In genomic region chr2:135043345-135043744, GRCh38 we compare ENCODE assay signal across 10 cellular contexts. TPM values are rescaled to one million over a fixed set of nuclear protein-coding genes. Genes with fewer than 3 reads are reported as not detected.
A peak's percentile ranks its signal among the peaks of the same experiment; 100 is the strongest.
DNase-seq lines count a peak whose midpoint lies in the region; ATAC-seq and TF ChIP-seq lines count a peak whose summit lies in the region.
"Had no signal": no experiment of that assay in that cellular context is flagged by ENCODE, and none has a peak within 500 bp of the region (broad histone marks: within the 10 kb centered on the region; RNA-seq: fewer than 3 reads in every experiment).

No MANE protein-coding gene starts in this region.

- CTCF ChIA-PET in AG04450 (lab: Charles Lee) = no interaction called here

- no peak overlapping the region for H3K4me3 ChIP-seq in AG04450 (ENCODE audit: low read depth, low read length)
- no peak overlapping the region for H3K4me3 ChIP-seq in kidney epithelial cell (ENCODE audit: low read depth, low read length)
- H3K4me3 ChIP-seq: Peyer's patch had no signal

- TF ChIP-seq CTCF in AG04450 (IDR thresholded peaks at IDR 0.05; ENCODE audit: low read depth, low read length) (peak; percentile 51), GM13976 (IDR thresholded peaks at IDR 0.05; ENCODE audit: borderline replicate concordance, control extremely low read depth, extremely low read depth, insufficient read depth, missing control alignments) (peak; percentile 23), kidney epithelial cell (IDR thresholded peaks at IDR 0.05; ENCODE audit: insufficient read depth, low read length, poor library complexity, severe bottlenecking) (peak; percentile 50)

- H3K9me3 Mint-ChIP-seq in activated T-cell treated with anti-CD3 and anti-CD28 coated beads, Interleukin-2, amount 50 U/mL, for 4 hours = no peaks in the 10 kb centered on the region
- H3K9me3 Mint-ChIP-seq: activated T-helper 2 cell treated with anti-CD3 and anti-CD28 coated beads, Interferon-gamma antibody, Interleukin-2, Interleukin-4, amounts not matched to agents 10 μg/mL and 5 μg/mL and 100 μg/mL, durations not matched to agents 14 hours and 24 hours and 36 hours had no signal

- no peaks in the 10 kb centered on the region for H3K36me3 Mint-ChIP-seq in activated T-cell treated with anti-CD3 and anti-CD28 coated beads, Interleukin-2, amount 50 U/mL, for 4 hours (ENCODE audit: insufficient read depth)

- no peak overlapping the region for H3K27ac ChIP-seq in AG04450 (ENCODE audit: low read depth, low read length)
- H3K27ac ChIP-seq: Peyer's patch had no signal

- peaks cover 10% of the 10 kb centered on the region for H3K27me3 Mint-ChIP-seq in activated T-cell treated with anti-CD3 and anti-CD28 coated beads, Interleukin-2, amount 50 U/mL, for 4 hours (ENCODE audit: low read depth)

- ATAC-seq in activated T-cell treated with anti-CD3 and anti-CD28 coated beads, Interleukin-2, amount 50 U/mL, for 4 hours = no peak
- ATAC-seq in GM21786 (IDR thresholded peaks at IDR 0.05; ENCODE audit: unreplicated experiment) = no peak

- H3K9me3 ChIP-seq in AG04450 (ENCODE audit: control insufficient read depth, insufficient read depth, low read length) = no peaks in the 10 kb centered on the region
- H3K9me3 ChIP-seq: Peyer's patch had no signal

- no peaks in the 10 kb centered on the region for H3K36me3 ChIP-seq in kidney epithelial cell (ENCODE audit: control insufficient read depth, insufficient read depth, low read length)
- H3K36me3 ChIP-seq: Peyer's patch had no signal

- H3K27me3 ChIP-seq in AG04450 (ENCODE audit: control insufficient read depth, insufficient read depth, low read length) (peaks cover 6% of the 10 kb centered on the region), kidney epithelial cell (ENCODE audit: control insufficient read depth, insufficient read depth, low read length) (no peaks in the 10 kb centered on the region)
- H3K27me3 ChIP-seq: Peyer's patch had no signal

- DNase-seq in AG04450 (ENCODE audit: low read depth, low spot score) (no peak), GM13976 (ENCODE audit: low spot score) (no peak), kidney epithelial cell (ENCODE audit: low read depth) (no peak), GOT3 (lab: John Stamatoyannopoulos, UW) (no peak), AG08396 (ENCODE audit: low spot score) (no peak), RPMI8226 (no peak)
- peak; percentile 11 for DNase-seq in activated T-cell treated with anti-CD3 and anti-CD28 coated beads, Interleukin-2, amount 50 U/mL, for 4 hours
- DNase-seq: Peyer's patch had no signal

- no peak overlapping the region for H3K4me3 Mint-ChIP-seq in activated T-cell treated with anti-CD3 and anti-CD28 coated beads, Interleukin-2, amount 50 U/mL, for 4 hours

- in situ Hi-C loops in GM13976 (cut with MboI; ENCODE audit: low sequenced_read_pairs, unreplicated experiment) = no loop called here

- POLR2A ChIA-PET in AG04450 (lab: Yijun Ruan, JAX) = no interaction called here

- H3K4me1 Mint-ChIP-seq in activated T-cell treated with anti-CD3 and anti-CD28 coated beads, Interleukin-2, amount 50 U/mL, for 4 hours (ENCODE audit: low read depth) = no peaks in the 10 kb centered on the region

RNA-seq across cellular contexts. Expression of gene MAP3K19, which starts 3.9 kb away (rescaled TPM):
- polyA plus RNA-seq in AG04450 (2011; rRNA removed) = not detected in 2 replicates
- not detected in 2 replicates for polyA minus RNA-seq in AG04450 (2011; rRNA and poly(A)+ RNA removed)
- not detected for total RNA-seq in activated T-cell treated with anti-CD3 and anti-CD28 coated beads, Interleukin-2, amount 50 U/mL, for 4 hours
- total RNA-seq in kidney epithelial cell = not detected in 2 replicates
- total RNA-seq: activated T-helper 2 cell treated with anti-CD3 and anti-CD28 coated beads, Interferon-gamma antibody, Interleukin-2, Interleukin-4, amounts not matched to agents 10 μg/mL and 5 μg/mL and 100 μg/mL, durations not matched to agents 14 hours and 24 hours and 36 hours; Peyer's patch had no signal

RNA-seq across cellular contexts. Expression of gene RAB3GAP1, which starts 8.7 kb away (rescaled TPM):
- 42.6 and 47.5 TPM in 2 replicates for polyA plus RNA-seq in AG04450 (2011; rRNA removed)
- 38.3 and 55.7 TPM in 2 replicates for polyA minus RNA-seq in AG04450 (2011; rRNA and poly(A)+ RNA removed)
- 10 to 100 TPM; 33.4 to 38.6 (median 36.7) TPM for total RNA-seq in activated T-cell treated with anti-CD3 and anti-CD28 coated beads, Interleukin-2, amount 50 U/mL, for 4 hours
- 43.8 and 48.2 TPM in 2 replicates for total RNA-seq in kidney epithelial cell
